13 cellular contexts compared by ENCODE assay signal in genomic region chr5:81303563-81303962, GRCh38. TPM values are rescaled to one million over a fixed set of nuclear protein-coding genes. Genes with fewer than 3 reads are reported as not detected.
DNase-seq lines count a peak whose midpoint lies in the region; ATAC-seq and TF ChIP-seq lines count a peak whose summit lies in the region.
"Had no signal": no experiment of that assay in that cellular context is flagged by ENCODE, and none has a peak within 500 bp of the region (broad histone marks: within the 10 kb centered on the region; RNA-seq: fewer than 3 reads in every experiment).

No MANE protein-coding gene starts in this region.

- CTCF ChIA-PET in MCF 10A (lab: Yijun Ruan, JAX), result interaction anchor here (0.6 to 1.0 kb wide), 2 partner anchors 864 to 967 kb away, joined by 3 to 5 read pairs; no protein-coding TSS in a partner anchor

- BruUV-seq in MCF 10A (replicated peaks; lab: Mats Ljungman, UMichigan), result no TSS peak

- H3K9me3 ChIP-seq in breast epithelium (no peaks in the 10 kb centered on the region), SK-N-MC (ENCODE audit: low read depth, low read length) (no peaks in the 10 kb centered on the region)

- H3K36me3 Mint-ChIP-seq in MCF 10A (ENCODE audit: insufficient read depth, unreplicated experiment) (peaks cover 30% of the 10 kb centered on the region), type B pancreatic cell (no peaks in the 10 kb centered on the region)

- intact Hi-C loops in MCF 10A (cut with micrococcal nuclease) (loop anchor here (10.0 kb wide), 1 partner anchor 921 kb away; no protein-coding TSS in a partner anchor), breast epithelium (cut with DNase I; ENCODE audit: low total_unique reads) (no loop called here)

- H3K27ac ChIP-seq in breast epithelium, result no peak overlapping the region
- H3K27ac ChIP-seq in SK-N-MC, result no peak overlapping the region
- H3K27ac ChIP-seq: C4-2B had no signal

- H3K9ac ChIP-seq in SK-N-MC (ENCODE audit: insufficient read length), result peak overlapping the region; percentile 11

- no peak for TF ChIP-seq CTCF in MCF 10A (IDR thresholded peaks at IDR 0.05; ENCODE audit: unreplicated experiment)
- no peak for TF ChIP-seq CTCF in breast epithelium (IDR thresholded peaks at IDR 0.05)
- TF ChIP-seq CTCF in fibroblast of mammary gland (conservative IDR thresholded peaks at IDR 0.05; ENCODE audit: control insufficient read depth, insufficient read depth, low read depth, low read length), result no peak
- no peak for TF ChIP-seq CTCF in type B pancreatic cell (conservative IDR thresholded peaks at IDR 0.05)

- H3K27ac Mint-ChIP-seq in MCF 10A (ENCODE audit: low read depth, unreplicated experiment) (no peak overlapping the region), type B pancreatic cell (no peak overlapping the region)

- no peaks in the 10 kb centered on the region for H3K9me3 Mint-ChIP-seq in MCF 10A (ENCODE audit: unreplicated experiment)
- H3K9me3 Mint-ChIP-seq in type B pancreatic cell, result no peaks in the 10 kb centered on the region

- H3K36me3 ChIP-seq in breast epithelium (no peaks in the 10 kb centered on the region), SK-N-MC (ENCODE audit: insufficient read depth, low read length) (peaks cover 4% of the 10 kb centered on the region)

- H3K4me3 ChIP-seq in breast epithelium, result no peak overlapping the region
- no peak overlapping the region for H3K4me3 ChIP-seq in SK-N-MC
- H3K4me3 ChIP-seq in fibroblast of mammary gland (ENCODE audit: control insufficient read depth, low read depth, low read length), result no peak overlapping the region

- no peaks in the 10 kb centered on the region for H3K27me3 ChIP-seq in breast epithelium

- H3K4me1 ChIP-seq in breast epithelium, result peaks cover 0 to 5% of the 10 kb centered on the region in 2 donors

- no peak for TF ChIP-seq POLR2A in breast epithelium (IDR thresholded peaks at IDR 0.05)

- DNase-seq in MCF 10A (ENCODE audit: unreplicated experiment) (peak; percentile 24), breast epithelium (ENCODE audit: low spot score in 2 of 2) (no peak), SK-N-MC (ENCODE audit: low read depth, low spot score) (no peak), fibroblast of mammary gland (ENCODE audit: low read depth) (peak; percentile 88), type B pancreatic cell (ENCODE audit: extremely low spot score, unreplicated experiment) (no peak)
- DNase-seq: aorta; midbrain; NCI-H1105 treated with DMSO at 0.1 percent for 48 hours; stimulated activated CD4-positive, alpha-beta T cell treated with anti-CD3 and anti-CD28 coated beads, Interleukin-15, amount 100 ng/mL, for 24 hours had no signal

- H3K4me3 Mint-ChIP-seq in MCF 10A (ENCODE audit: unreplicated experiment) (no peak overlapping the region), type B pancreatic cell (peak overlapping the region; percentile 77)

- H3K27me3 Mint-ChIP-seq in MCF 10A (ENCODE audit: insufficient read depth, unreplicated experiment) (no peaks in the 10 kb centered on the region), type B pancreatic cell (no peaks in the 10 kb centered on the region)

- H3K4me1 Mint-ChIP-seq in MCF 10A (ENCODE audit: insufficient read depth, unreplicated experiment) (peaks cover 17% of the 10 kb centered on the region), type B pancreatic cell (ENCODE audit: unreplicated experiment) (peaks cover 14% of the 10 kb centered on the region)

- ATAC-seq in HG02588 (IDR thresholded peaks at IDR 0.05; ENCODE audit: unreplicated experiment) (no peak), GM21737 (IDR thresholded peaks at IDR 0.05; ENCODE audit: unreplicated experiment) (no peak), HG03442 (IDR thresholded peaks at IDR 0.05; ENCODE audit: unreplicated experiment) (no peak)

- POLR2A ChIA-PET in MCF 10A (lab: Yijun Ruan, JAX), result interaction anchor here (0.6 to 2.6 kb wide), 5 partner anchors 10 to 93 kb away, joined by 3 to 7 read pairs (median 3); no protein-coding TSS in a partner anchor

RNA-seq across cellular contexts. Expression of gene ZCCHC9, which starts 2.2 kb away (rescaled TPM):
- total RNA-seq in MCF 10A (2022) (31.5 and 33.8 TPM in 2 replicates), breast epithelium (10 to 100 TPM; 18.7 to 34.4 (median 19.2) TPM), type B pancreatic cell (ENCODE audit: low replicate concordance) (33.9 and 37.5 TPM in 2 replicates)

Comparison
In these comparisons a context has a peak if more than half of its experiments do, and no peak if none do; other contexts are left out.
1. DNase-seq: peak in MCF 10A (single experiment) and fibroblast of mammary gland (single experiment); none in breast epithelium (0 of 2), SK-N-MC (single experiment) and type B pancreatic cell (single experiment).